Comparison of ENCODE assay signal across 8 cellular contexts in genomic region chr5:180810210-180811011, GRCh38. TPM values are rescaled to one million over a fixed set of nuclear protein-coding genes. Genes with fewer than 3 reads are reported as not detected.
DNase-seq lines count a peak whose midpoint lies in the region; ATAC-seq and TF ChIP-seq lines count a peak whose summit lies in the region.

No MANE protein-coding gene starts in this region.

- DNase-seq in NCI-H1105 (lab: John Stamatoyannopoulos, UW) (peak; percentile 78), SKM-1 treated with dmso at 0.1 percent for 144 hours (lab: John Stamatoyannopoulos, UW; ENCODE audit: unreplicated experiment) (peak; percentile 91), cardiac muscle cell (ENCODE audit: low read depth in 1 of 2, low spot score in 1 of 2) (peak; percentile 97), pons (ENCODE audit: low spot score) (peak; percentile 94), transverse colon (peak; percentile 99)
- DNase-seq in activated naive CD8-positive, alpha-beta T cell treated with anti-CD3 and anti-CD28 coated beads, Interleukin-2, amount 50 U/mL, for 24 hours = peak; percentile 98

- intact Hi-C loops in transverse colon (cut with DNase I; ENCODE audit: low total_unique reads) = no loop called here

- H3K9me3 ChIP-seq in cardiac muscle cell (ENCODE audit: low read depth) = no peaks in the 10 kb centered on the region
- no peaks in the 10 kb centered on the region for H3K9me3 ChIP-seq in transverse colon

- TF ChIP-seq EP300 in transverse colon (IDR thresholded peaks at IDR 0.05; ENCODE audit: low read depth) = no peak

- H3K9me3 Mint-ChIP-seq in activated naive CD8-positive, alpha-beta T cell treated with anti-CD3 and anti-CD28 coated beads, Interleukin-2, amount 50 U/mL, for 24 hours = no peaks in the 10 kb centered on the region

- H3K27me3 ChIP-seq in cardiac muscle cell (no peaks in the 10 kb centered on the region), transverse colon (no peaks in the 10 kb centered on the region)

- TF ChIP-seq POLR2A in transverse colon (IDR thresholded peaks at IDR 0.05) = peak; percentile 84

- 0% methylated on average over 40 of the region's 74 CpGs; no CpG with 5 or more reads in 1 of the 2 donors for WGBS in transverse colon (ENCODE audit: low coverage in 1 of 2), 2 donors

- TF ChIP-seq CTCF in GM12875 (IDR thresholded peaks at IDR 0.05; ENCODE audit: borderline replicate concordance, insufficient read depth, low read depth, low read length) = no peak
- no peak for TF ChIP-seq CTCF in cardiac muscle cell (IDR thresholded peaks at IDR 0.05; ENCODE audit: low read depth, low read length)
- peak in 1 of 5 experiments; percentile 11 for TF ChIP-seq CTCF in transverse colon (IDR thresholded peaks at IDR 0.05)

- peak overlapping the region; percentile 80 for H3K4me3 ChIP-seq in GM12875 (ENCODE audit: low read depth, low read length)
- H3K4me3 ChIP-seq in cardiac muscle cell = peak overlapping the region; percentile 69
- H3K4me3 ChIP-seq in transverse colon = peak overlapping the region; percentile 63 to 75 (median 70)

- H3K36me3 Mint-ChIP-seq in activated naive CD8-positive, alpha-beta T cell treated with anti-CD3 and anti-CD28 coated beads, Interleukin-2, amount 50 U/mL, for 24 hours (ENCODE audit: low read depth) = peaks cover 9% of the 10 kb centered on the region

- H3K36me3 ChIP-seq in cardiac muscle cell (no peaks in the 10 kb centered on the region), transverse colon (no peaks in the 10 kb centered on the region)

- H3K27me3 Mint-ChIP-seq in activated naive CD8-positive, alpha-beta T cell treated with anti-CD3 and anti-CD28 coated beads, Interleukin-2, amount 50 U/mL, for 24 hours = no peaks in the 10 kb centered on the region

- peak overlapping the region; percentile 99 for H3K27ac Mint-ChIP-seq in activated naive CD8-positive, alpha-beta T cell treated with anti-CD3 and anti-CD28 coated beads, Interleukin-2, amount 50 U/mL, for 24 hours

- H3K4me1 Mint-ChIP-seq in activated naive CD8-positive, alpha-beta T cell treated with anti-CD3 and anti-CD28 coated beads, Interleukin-2, amount 50 U/mL, for 24 hours = peaks cover 74% of the 10 kb centered on the region

- H3K27ac ChIP-seq in cardiac muscle cell (peak overlapping the region; percentile 97), transverse colon (peak overlapping the region; percentile 99 to 100 (median 99))

- in situ Hi-C loops in transverse colon (cut with MboI; ENCODE audit: low pct_ligation_motif_present in 1 of 4, low pct_unique_long_range_greater_than_20kb in 1 of 4, low sequenced_read_pairs in 3 of 4) = no loop called here

- ATAC-seq in HG02678 (IDR thresholded peaks at IDR 0.05; ENCODE audit: unreplicated experiment) = peak; percentile 67
- ATAC-seq in activated naive CD8-positive, alpha-beta T cell treated with anti-CD3 and anti-CD28 coated beads, Interleukin-2, amount 50 U/mL, for 24 hours = peak; percentile 81

- H3K4me1 ChIP-seq in cardiac muscle cell (ENCODE audit: low read depth) (peaks cover 24% of the 10 kb centered on the region), transverse colon (peaks cover 39 to 55% (median 50%) of the 10 kb centered on the region in 4 donors)

- peak overlapping the region; percentile 93 for H3K4me3 Mint-ChIP-seq in activated naive CD8-positive, alpha-beta T cell treated with anti-CD3 and anti-CD28 coated beads, Interleukin-2, amount 50 U/mL, for 24 hours

RNA-seq across cellular contexts. Expression of gene MGAT1, which starts 7.8 kb away (rescaled TPM):
- total RNA-seq in cardiac muscle cell (67.6 and 71.5 TPM in 2 replicates), transverse colon (100 to 1,000 TPM in 3 of 4 donors, 10 to 100 TPM in 1; 98.5 to 131 (median 114) TPM)
- polyA plus RNA-seq in cardiac muscle cell = 63.2 and 65.6 TPM in 2 replicates

RNA-seq across cellular contexts. Expression of gene ZFP62, which starts 50.7 kb away (rescaled TPM):
- total RNA-seq in cardiac muscle cell (19.1 and 30.0 TPM in 2 replicates), transverse colon (10 to 100 TPM in 3 of 4 donors, 1 to 10 TPM in 1; 4.1 to 35.7 (median 26.9) TPM)
- polyA plus RNA-seq in cardiac muscle cell = 14.8 and 15.9 TPM in 2 replicates

Comparison
In these comparisons a context has a peak if more than half of its experiments do, and no peak if none do; other contexts are left out.
1. Peak in every context shown above with its lines: DNase-seq, ATAC-seq, H3K4me3 ChIP-seq and H3K27ac ChIP-seq.